ENCODE assay signal across 27 cellular contexts in the genomic region with DNA sequence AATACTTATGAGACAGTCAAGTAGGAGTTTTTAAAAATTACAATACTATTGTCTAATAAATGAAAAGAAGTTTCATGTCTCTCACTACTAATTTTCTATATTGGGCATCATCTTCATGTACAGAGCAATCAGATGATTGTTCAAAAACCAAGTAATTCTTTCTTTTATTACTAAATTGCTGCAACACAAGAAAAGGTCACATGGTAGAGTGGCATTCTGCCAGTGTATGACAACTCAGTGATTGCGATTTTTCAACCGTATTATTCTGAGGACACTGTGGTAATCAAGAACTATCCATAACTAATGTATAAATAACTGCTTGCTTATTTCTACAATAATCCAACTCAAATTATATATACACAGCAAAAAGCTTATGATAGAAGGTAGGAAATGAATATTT.
DNase-seq lines count a peak whose midpoint lies in the region; ATAC-seq, FAIRE-seq and TF ChIP-seq lines count a peak whose summit lies in the region.
"Had no signal": no experiment of that assay in that cellular context is flagged by ENCODE, and none has a peak within 500 bp of the region (broad histone marks: within the 10 kb centered on the region; RNA-seq: fewer than 3 reads in every experiment).

No MANE protein-coding gene starts in this region.

- H3K9me3 ChIP-seq in BLaER1 (no peaks in the 10 kb centered on the region), SU-DHL-6 (ENCODE audit: insufficient read depth, low read length) (no peaks in the 10 kb centered on the region), suprapubic skin (no peaks in the 10 kb centered on the region)

- peaks cover 94% of the 10 kb centered on the region for H4K20me1 ChIP-seq in BLaER1
- H4K20me1 ChIP-seq in SU-DHL-6 (ENCODE audit: low read depth, low read length), result no peaks in the 10 kb centered on the region

- DNase-seq in GM18507 (ENCODE audit: extremely low spot score, insufficient read length, low read depth) (no peak), foreskin fibroblast (peak; percentile 18 to 58), suprapubic skin (ENCODE audit: low spot score in 2 of 2) (no peak), GOT3 (lab: John Stamatoyannopoulos, UW) (no peak), SW 1271 (lab: John Stamatoyannopoulos, UW) (no peak)
- DNase-seq: activated CD4-positive, CD25-positive, alpha-beta regulatory T cell treated with anti-CD3 and anti-CD28 coated beads, Interleukin-2, amount 50 U/mL, for 72 hours; activated CD8-positive, alpha-beta memory T cell treated with anti-CD3 and anti-CD28 coated beads, Interleukin-2, amount 10 ng/mL, durations not matched to agents 7 days and 5 days; activated naive CD8-positive, alpha-beta T cell treated with anti-CD3 and anti-CD28 coated beads, Interleukin-2, amount 50 U/mL, for 24 hours; AML-193; GF-D8; hippocampal formation; Kasumi-1; kidney; mammary epithelial cell; natural killer cell; NCI-H187; NCI-H524 treated with DMSO at 0.1 percent for 48 hours; PC-9; posterior cingulate gyrus; stimulated activated CD4-positive, alpha-beta T cell treated with anti-CD3 and anti-CD28 coated beads, Interleukin-4, amount 100 ng/mL, for 1 hour; T-helper 9 cell had no signal

- no peaks in the 10 kb centered on the region for H3K9me2 ChIP-seq in SU-DHL-6 (replicated peaks; ENCODE audit: insufficient read depth, low read length)

- H3K36me3 ChIP-seq in BLaER1, result peaks cover 65% of the 10 kb centered on the region
- H3K36me3 ChIP-seq in SU-DHL-6 (ENCODE audit: low read length), result peaks cover 29% of the 10 kb centered on the region
- H3K36me3 ChIP-seq in suprapubic skin, result peaks cover 2% of the 10 kb centered on the region
- H3K36me3 ChIP-seq: cardiac muscle cell had no signal

- peaks cover 95% of the 10 kb centered on the region for H3F3A ChIP-seq in SU-DHL-6 (ENCODE audit: insufficient read depth)

- H3K4me2 ChIP-seq in BLaER1 (peak overlapping the region; percentile 45), SU-DHL-6 (ENCODE audit: low read depth, low read length, poor library complexity, severe bottlenecking) (peak overlapping the region; percentile 65)
- H3K4me2 ChIP-seq: PC-9 had no signal

- H3K27me3 ChIP-seq in BLaER1 (no peaks in the 10 kb centered on the region), SU-DHL-6 (ENCODE audit: low read length) (no peaks in the 10 kb centered on the region), suprapubic skin (no peaks in the 10 kb centered on the region)
- H3K27me3 ChIP-seq: cardiac muscle cell had no signal

- H3K27ac ChIP-seq in BLaER1 (peak overlapping the region; percentile 71; the same call in 1 of the 2 replicates), SU-DHL-6 (ENCODE audit: low read depth, low read length) (peak overlapping the region; percentile 93), suprapubic skin (no peak overlapping the region)
- H3K27ac ChIP-seq: PC-9, skin epidermis had no signal

- no peak for TF ChIP-seq EP300 in suprapubic skin (IDR thresholded peaks at IDR 0.05)

- no peak for TF ChIP-seq CTCF in SU-DHL-6 (IDR thresholded peaks at IDR 0.05; ENCODE audit: insufficient read depth, low read length, poor library complexity, severe bottlenecking)
- no peak for TF ChIP-seq CTCF in foreskin fibroblast (IDR thresholded peaks at IDR 0.05; ENCODE audit: low read depth, low read length)
- no peak for TF ChIP-seq CTCF in suprapubic skin (IDR thresholded peaks at IDR 0.05)

- H3K4me3 ChIP-seq in BLaER1, result no peak overlapping the region
- H3K4me3 ChIP-seq in SU-DHL-6 (ENCODE audit: insufficient read depth, low read length, poor library complexity, severe bottlenecking), result peak overlapping the region; percentile 23
- H3K4me3 ChIP-seq in foreskin fibroblast (ENCODE audit: low read depth in 1 of 2, low read length in 2 of 2), result no peak overlapping the region
- H3K4me3 ChIP-seq in suprapubic skin, result no peak overlapping the region
- H3K4me3 ChIP-seq: cardiac muscle cell, PC-9, SK-N-MC, skin epidermis had no signal

- H3K9ac ChIP-seq in BLaER1 (no peak overlapping the region), SU-DHL-6 (ENCODE audit: low read length) (peak overlapping the region; percentile 55)

- H3K4me1 ChIP-seq in BLaER1 (peaks cover 99% of the 10 kb centered on the region), suprapubic skin (no peaks in the 10 kb centered on the region)

- 78% methylated on average over 2 of the region's 2 CpGs for WGBS in suprapubic skin

- peak; percentile 12 for FAIRE-seq in GM18507 (lab: Jason Lieb, UNC)

- H3K79me2 ChIP-seq in SU-DHL-6 (ENCODE audit: insufficient read depth, low read length), result peaks cover 74% of the 10 kb centered on the region

- TF ChIP-seq POLR2A in suprapubic skin (IDR thresholded peaks at IDR 0.05), result no peak

- no peak overlapping the region for H2AFZ ChIP-seq in SU-DHL-6 (ENCODE audit: low read depth, low read length, severe bottlenecking)
- H2AFZ ChIP-seq: PC-9 had no signal

- no peak for ATAC-seq in HG03342 (IDR thresholded peaks at IDR 0.05; ENCODE audit: unreplicated experiment)
- ATAC-seq: activated CD8-positive, alpha-beta memory T cell treated with anti-CD3 and anti-CD28 coated beads, Interleukin-2, amount 10 ng/mL, durations not matched to agents 7 days and 5 days; activated naive CD8-positive, alpha-beta T cell treated with anti-CD3 and anti-CD28 coated beads, Interleukin-2, amount 50 U/mL, for 24 hours; natural killer cell had no signal

Comparison
In these comparisons a context has a peak if more than half of its experiments do, and no peak if none do; other contexts are left out.
1. DNase-seq: peak in foreskin fibroblast (2 of 2); none in GM18507 (single experiment), suprapubic skin (0 of 2), GOT3 (single experiment) and SW 1271 (0 of 2).